1 cellular context compared by ENCODE assay signal in the genomic region with DNA sequence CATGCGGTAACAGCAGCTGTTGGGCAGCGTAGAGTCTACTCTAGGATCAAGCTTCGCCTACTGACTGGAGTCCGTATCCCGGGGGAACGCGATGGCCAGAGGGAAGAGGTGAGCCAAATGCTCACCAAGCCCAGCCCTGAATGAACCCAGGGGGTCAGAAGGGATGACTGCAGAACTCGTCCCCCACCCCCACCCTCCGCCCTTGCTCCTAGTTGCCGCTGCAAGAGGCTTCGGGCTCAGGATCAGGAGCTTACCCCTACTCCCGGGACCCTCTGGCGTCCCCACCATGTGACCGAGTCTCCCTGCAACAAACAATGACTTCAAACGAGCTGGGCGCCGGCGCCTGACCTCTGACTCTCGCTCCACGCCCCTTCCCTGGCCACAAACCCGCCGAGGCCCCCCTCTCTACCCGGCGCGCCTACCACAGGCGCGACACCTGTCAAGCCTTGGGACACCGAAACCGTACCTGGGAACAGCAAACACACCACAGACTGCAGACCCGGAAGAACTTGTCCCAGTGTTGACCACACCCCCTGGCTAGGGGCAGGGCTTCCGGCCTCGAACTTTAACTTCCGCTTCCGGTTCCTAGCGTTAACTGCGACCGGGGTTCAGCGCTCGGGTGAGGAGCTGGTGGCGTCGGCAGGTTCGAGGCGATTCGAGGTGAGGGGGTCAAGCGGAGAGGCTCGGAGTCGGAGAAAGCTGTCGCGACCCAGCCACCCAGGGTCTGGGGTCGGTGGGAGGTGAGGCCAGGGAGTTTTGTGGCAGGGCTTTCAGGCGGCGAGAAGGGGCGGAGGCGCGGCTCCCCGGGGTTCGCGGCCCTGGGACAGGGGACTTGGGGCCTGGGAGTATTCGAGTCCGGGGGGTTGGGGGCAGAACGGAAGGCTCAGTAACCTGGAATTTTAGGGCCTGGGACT.
A peak's percentile ranks its signal among the peaks of the same experiment; 100 is the strongest.
TF ChIP-seq lines count a peak whose summit lies in the region.

TSS of gene UBL5 (plus strand) at position 594 of the 914 bp plus-strand sequence. CDS start 420 bp downstream, outside the sequence.

TF ChIP-seq in HepG2, 621 proteins besides CTCF, POLR2A, EP300 and RAD21 (continued from another document and continues in another):
- TF ChIP-seq, protein P1, sequence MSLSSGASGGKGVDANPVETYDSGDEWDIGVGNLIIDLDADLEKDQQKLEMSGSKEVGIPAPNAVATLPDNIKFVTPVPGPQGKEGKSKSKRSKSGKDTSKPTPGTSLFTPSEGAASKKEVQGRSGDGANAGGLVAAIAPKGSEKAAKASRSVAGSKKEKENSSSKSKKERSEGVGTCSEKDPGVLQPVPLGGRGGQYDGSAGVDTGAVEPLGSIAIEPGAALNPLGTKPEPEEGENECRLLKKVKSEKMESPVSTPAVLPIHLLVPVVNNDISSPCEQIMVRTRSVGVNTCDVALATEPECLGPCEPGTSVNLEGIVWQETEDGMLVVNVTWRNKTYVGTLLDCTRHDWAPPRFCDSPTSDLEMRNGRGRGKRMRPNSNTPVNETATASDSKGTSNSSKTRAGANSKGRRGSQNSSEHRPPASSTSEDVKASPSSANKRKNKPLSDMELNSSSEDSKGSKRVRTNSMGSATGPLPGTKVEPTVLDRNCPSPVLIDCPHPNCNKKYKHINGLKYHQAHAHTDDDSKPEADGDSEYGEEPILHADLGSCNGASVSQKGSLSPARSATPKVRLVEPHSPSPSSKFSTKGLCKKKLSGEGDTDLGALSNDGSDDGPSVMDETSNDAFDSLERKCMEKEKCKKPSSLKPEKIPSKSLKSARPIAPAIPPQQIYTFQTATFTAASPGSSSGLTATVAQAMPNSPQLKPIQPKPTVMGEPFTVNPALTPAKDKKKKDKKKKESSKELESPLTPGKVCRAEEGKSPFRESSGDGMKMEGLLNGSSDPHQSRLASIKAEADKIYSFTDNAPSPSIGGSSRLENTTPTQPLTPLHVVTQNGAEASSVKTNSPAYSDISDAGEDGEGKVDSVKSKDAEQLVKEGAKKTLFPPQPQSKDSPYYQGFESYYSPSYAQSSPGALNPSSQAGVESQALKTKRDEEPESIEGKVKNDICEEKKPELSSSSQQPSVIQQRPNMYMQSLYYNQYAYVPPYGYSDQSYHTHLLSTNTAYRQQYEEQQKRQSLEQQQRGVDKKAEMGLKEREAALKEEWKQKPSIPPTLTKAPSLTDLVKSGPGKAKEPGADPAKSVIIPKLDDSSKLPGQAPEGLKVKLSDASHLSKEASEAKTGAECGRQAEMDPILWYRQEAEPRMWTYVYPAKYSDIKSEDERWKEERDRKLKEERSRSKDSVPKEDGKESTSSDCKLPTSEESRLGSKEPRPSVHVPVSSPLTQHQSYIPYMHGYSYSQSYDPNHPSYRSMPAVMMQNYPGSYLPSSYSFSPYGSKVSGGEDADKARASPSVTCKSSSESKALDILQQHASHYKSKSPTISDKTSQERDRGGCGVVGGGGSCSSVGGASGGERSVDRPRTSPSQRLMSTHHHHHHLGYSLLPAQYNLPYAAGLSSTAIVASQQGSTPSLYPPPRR (CRISPR knock-in tag; IDR thresholded peaks at IDR 0.05; ENCODE audit: borderline replicate concordance) = no peak; the same call in 1 of the 2 replicates
- TF ChIP-seq RFX3 (CRISPR knock-in tag; IDR thresholded peaks at IDR 0.05) (0 out of 2 replicates have a peak, but pooled peaks have one; percentile 23), ZNF737 (CRISPR knock-in tag; IDR thresholded peaks at IDR 0.05; ENCODE audit: borderline replicate concordance) (no peak), ZNF121 (CRISPR knock-in tag; IDR thresholded peaks at IDR 0.05) (no peak), LCORL (IDR thresholded peaks at IDR 0.05) (no peak), LCORL (CRISPR knock-in tag; IDR thresholded peaks at IDR 0.05) (peak; percentile 68; the same call in 1 of the 2 replicates), ZZZ3 (CRISPR knock-in tag; IDR thresholded peaks at IDR 0.05; ENCODE audit: borderline replicate concordance) (peak; percentile 19; the same call in 1 of the 2 replicates), ZNF660 (CRISPR knock-in tag; IDR thresholded peaks at IDR 0.05; ENCODE audit: borderline replicate concordance, low read depth) (no peak), KMT2A (CRISPR knock-in tag; IDR thresholded peaks at IDR 0.05) (peak; percentile 96), KAT2B (IDR thresholded peaks at IDR 0.05; ENCODE audit: borderline replicate concordance, low read depth, low read length) (no peak), PPARG (CRISPR knock-in tag; conservative IDR thresholded peaks at IDR 0.05) (0 out of 2 replicates have a peak, but pooled peaks have one; percentile 22), ERF (CRISPR knock-in tag; IDR thresholded peaks at IDR 0.05) (peak; percentile 81), SALL1 (CRISPR knock-in tag; IDR thresholded peaks at IDR 0.05) (peak; percentile 74), ZNF253 (CRISPR knock-in tag; IDR thresholded peaks at IDR 0.05; ENCODE audit: borderline replicate concordance) (no peak), ZNF263 (CRISPR knock-in tag; IDR thresholded peaks at IDR 0.05) (no peak), RNF219 (CRISPR knock-in tag; IDR thresholded peaks at IDR 0.05) (no peak), ZFP90 (CRISPR knock-in tag; IDR thresholded peaks at IDR 0.05; ENCODE audit: borderline replicate concordance) (peak; percentile 92), CHCHD3 (CRISPR knock-in tag; IDR thresholded peaks at IDR 0.05) (no peak), MXD4 (CRISPR knock-in tag; IDR thresholded peaks at IDR 0.05) (peak; percentile 85; the same call in 1 of the 2 replicates), U2AF2 (IDR thresholded peaks at IDR 0.05; ENCODE audit: low read depth, low read length) (0 out of 2 replicates have a peak, but pooled peaks have one; percentile 45), HNRNPUL1 (IDR thresholded peaks at IDR 0.05; ENCODE audit: low read depth, low read length) (no peak), KLF9 (CRISPR knock-in tag; IDR thresholded peaks at IDR 0.05; ENCODE audit: low read depth) (peak; percentile 96), ARNTL (CRISPR knock-in tag; IDR thresholded peaks at IDR 0.05) (no peak; the same call in 1 of the 2 replicates), HNF4A (CRISPR knock-in tag; IDR thresholded peaks at IDR 0.05) (peak; percentile 28), ZNF264 (CRISPR knock-in tag; IDR thresholded peaks at IDR 0.05) (0 out of 2 replicates have a peak, but pooled peaks have one; percentile 57), ETV6 (CRISPR knock-in tag; conservative IDR thresholded peaks at IDR 0.05) (0 out of 2 replicates have a peak, but pooled peaks have one; percentile 37), ZNF124 (CRISPR knock-in tag; IDR thresholded peaks at IDR 0.05) (peak; percentile 81; the same call in 1 of the 2 replicates), TBX2 (CRISPR knock-in tag; IDR thresholded peaks at IDR 0.05; ENCODE audit: borderline replicate concordance) (peak; percentile 64), TCF7L2 (IDR thresholded peaks at IDR 0.05; ENCODE audit: low read depth, low read length) (no peak), BRCA1 (CRISPR knock-in tag; IDR thresholded peaks at IDR 0.05) (0 out of 2 replicates have a peak, but pooled peaks have one; percentile 23), MTF1 (CRISPR knock-in tag; IDR thresholded peaks at IDR 0.05) (no peak), ZBTB7A (CRISPR knock-in tag; IDR thresholded peaks at IDR 0.05) (no peak), ZNF768 (CRISPR knock-in tag; IDR thresholded peaks at IDR 0.05) (peak; percentile 60; the same call in 1 of the 2 replicates), ZNF644 (CRISPR knock-in tag; IDR thresholded peaks at IDR 0.05; ENCODE audit: low read depth) (no peak), MAFF (IDR thresholded peaks at IDR 0.05; ENCODE audit: low read depth, low read length) (no peak), ZBTB1 (CRISPR knock-in tag; IDR thresholded peaks at IDR 0.05; ENCODE audit: borderline replicate concordance) (no peak), FOXA3 (CRISPR knock-in tag; IDR thresholded peaks at IDR 0.05) (peak; percentile 63), CBX1 (IDR thresholded peaks at IDR 0.05; ENCODE audit: low read depth) (peak; percentile 66), FOXC1 (CRISPR knock-in tag; IDR thresholded peaks at IDR 0.05; ENCODE audit: borderline replicate concordance) (no peak; the same call in 1 of the 2 replicates), ZNF878 (CRISPR knock-in tag; IDR thresholded peaks at IDR 0.05) (0 out of 2 replicates have a peak, but pooled peaks have one; percentile 60), ATF1 (CRISPR knock-in tag; IDR thresholded peaks at IDR 0.05) (no peak), ZNF337 (CRISPR knock-in tag; IDR thresholded peaks at IDR 0.05; ENCODE audit: borderline replicate concordance, low read depth) (peak; percentile 21; the same call in 1 of the 2 replicates), NFATC3 (CRISPR knock-in tag; IDR thresholded peaks at IDR 0.05) (no peak), IKZF1 (IDR thresholded peaks at IDR 0.05) (no peak), NR2F6 (IDR thresholded peaks at IDR 0.05) (peak; percentile 14; the same call in 1 of the 2 replicates), NR2F6 (CRISPR knock-in tag; IDR thresholded peaks at IDR 0.05) (peak; percentile 63), ZNF446 (CRISPR knock-in tag; IDR thresholded peaks at IDR 0.05) (0 out of 2 replicates have a peak, but pooled peaks have one; percentile 72), ZNF607 (CRISPR knock-in tag; IDR thresholded peaks at IDR 0.05; ENCODE audit: borderline replicate concordance) (peak; percentile 85; the same call in 1 of the 2 replicates), SRSF9 (IDR thresholded peaks at IDR 0.05; ENCODE audit: borderline replicate concordance, insufficient read depth, low read depth, low read length, poor library complexity, severe bottlenecking) (no peak), ZNF746 (CRISPR knock-in tag; IDR thresholded peaks at IDR 0.05) (no peak), SMYD3 (CRISPR knock-in tag; IDR thresholded peaks at IDR 0.05) (no peak), ZNF605 (CRISPR knock-in tag; IDR thresholded peaks at IDR 0.05) (peak; percentile 47; the same call in 1 of the 2 replicates), ZNF589 (CRISPR knock-in tag; conservative IDR thresholded peaks at IDR 0.05) (0 out of 2 replicates have a peak, but pooled peaks have one; percentile 65)
- TF ChIP-seq, protein P2, sequence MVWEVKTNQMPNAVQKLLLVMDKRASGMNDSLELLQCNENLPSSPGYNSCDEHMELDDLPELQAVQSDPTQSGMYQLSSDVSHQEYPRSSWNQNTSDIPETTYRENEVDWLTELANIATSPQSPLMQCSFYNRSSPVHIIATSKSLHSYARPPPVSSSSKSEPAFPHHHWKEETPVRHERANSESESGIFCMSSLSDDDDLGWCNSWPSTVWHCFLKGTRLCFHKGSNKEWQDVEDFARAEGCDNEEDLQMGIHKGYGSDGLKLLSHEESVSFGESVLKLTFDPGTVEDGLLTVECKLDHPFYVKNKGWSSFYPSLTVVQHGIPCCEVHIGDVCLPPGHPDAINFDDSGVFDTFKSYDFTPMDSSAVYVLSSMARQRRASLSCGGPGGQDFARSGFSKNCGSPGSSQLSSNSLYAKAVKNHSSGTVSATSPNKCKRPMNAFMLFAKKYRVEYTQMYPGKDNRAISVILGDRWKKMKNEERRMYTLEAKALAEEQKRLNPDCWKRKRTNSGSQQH (CRISPR knock-in tag; IDR thresholded peaks at IDR 0.05; ENCODE audit: low read depth) = peak; percentile 28; the same call in 1 of the 2 replicates
- TF ChIP-seq, protein P3, sequence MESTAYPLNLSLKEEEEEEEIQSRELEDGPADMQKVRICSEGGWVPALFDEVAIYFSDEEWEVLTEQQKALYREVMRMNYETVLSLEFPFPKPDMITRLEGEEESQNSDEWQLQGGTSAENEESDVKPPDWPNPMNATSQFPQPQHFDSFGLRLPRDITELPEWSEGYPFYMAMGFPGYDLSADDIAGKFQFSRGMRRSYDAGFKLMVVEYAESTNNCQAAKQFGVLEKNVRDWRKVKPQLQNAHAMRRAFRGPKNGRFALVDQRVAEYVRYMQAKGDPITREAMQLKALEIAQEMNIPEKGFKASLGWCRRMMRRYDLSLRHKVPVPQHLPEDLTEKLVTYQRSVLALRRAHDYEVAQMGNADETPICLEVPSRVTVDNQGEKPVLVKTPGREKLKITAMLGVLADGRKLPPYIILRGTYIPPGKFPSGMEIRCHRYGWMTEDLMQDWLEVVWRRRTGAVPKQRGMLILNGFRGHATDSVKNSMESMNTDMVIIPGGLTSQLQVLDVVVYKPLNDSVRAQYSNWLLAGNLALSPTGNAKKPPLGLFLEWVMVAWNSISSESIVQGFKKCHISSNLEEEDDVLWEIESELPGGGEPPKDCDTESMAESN (CRISPR knock-in tag; conservative IDR thresholded peaks at IDR 0.05) = peak; percentile 81; the same call in 1 of the 2 replicates
- TF ChIP-seq, protein P4, sequence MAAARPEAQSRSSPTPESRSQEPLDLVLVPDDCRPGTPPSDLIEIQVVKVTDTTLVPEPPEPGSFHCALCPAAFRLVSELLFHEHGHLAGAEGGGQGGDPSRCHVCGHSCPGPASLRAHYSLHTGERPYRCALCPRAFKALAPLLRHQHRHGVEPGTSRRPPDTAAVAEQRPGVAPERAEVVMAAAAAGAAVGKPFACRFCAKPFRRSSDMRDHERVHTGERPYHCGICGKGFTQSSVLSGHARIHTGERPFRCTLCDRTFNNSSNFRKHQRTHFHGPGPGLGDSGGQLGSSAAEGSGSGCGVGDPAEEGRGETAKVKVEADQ (CRISPR knock-in tag; IDR thresholded peaks at IDR 0.05; ENCODE audit: borderline replicate concordance) = no peak; the same call in 1 of the 2 replicates
- TF ChIP-seq, protein P5, sequence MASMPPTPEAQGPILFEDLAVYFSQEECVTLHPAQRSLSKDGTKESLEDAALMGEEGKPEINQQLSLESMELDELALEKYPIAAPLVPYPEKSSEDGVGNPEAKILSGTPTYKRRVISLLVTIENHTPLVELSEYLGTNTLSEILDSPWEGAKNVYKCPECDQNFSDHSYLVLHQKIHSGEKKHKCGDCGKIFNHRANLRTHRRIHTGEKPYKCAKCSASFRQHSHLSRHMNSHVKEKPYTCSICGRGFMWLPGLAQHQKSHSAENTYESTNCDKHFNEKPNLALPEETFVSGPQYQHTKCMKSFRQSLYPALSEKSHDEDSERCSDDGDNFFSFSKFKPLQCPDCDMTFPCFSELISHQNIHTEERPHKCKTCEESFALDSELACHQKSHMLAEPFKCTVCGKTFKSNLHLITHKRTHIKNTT (CRISPR knock-in tag; IDR thresholded peaks at IDR 0.05) = 0 out of 2 replicates have a peak, but pooled peaks have one; percentile 37
- TF ChIP-seq, protein P6, sequence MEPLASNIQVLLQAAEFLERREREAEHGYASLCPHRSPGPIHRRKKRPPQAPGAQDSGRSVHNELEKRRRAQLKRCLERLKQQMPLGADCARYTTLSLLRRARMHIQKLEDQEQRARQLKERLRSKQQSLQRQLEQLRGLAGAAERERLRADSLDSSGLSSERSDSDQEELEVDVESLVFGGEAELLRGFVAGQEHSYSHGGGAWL (CRISPR knock-in tag; IDR thresholded peaks at IDR 0.05) = no peak
